Comparison of ENCODE assay signal across 1 cellular context in genomic region chr21:44885615-44886014, GRCh38.
TF ChIP-seq lines count a peak whose summit lies in the region.

No MANE protein-coding gene starts in this region.

TF ChIP-seq in liver, 16 proteins besides CTCF, POLR2A, EP300 and RAD21 (continued from another document):
- TF ChIP-seq REST (IDR thresholded peaks at IDR 0.05) (peak; percentile 67), FOXA1 (IDR thresholded peaks at IDR 0.05) (no peak), NR2F2 (IDR thresholded peaks at IDR 0.05) (no peak), HNF4A (conservative IDR thresholded peaks at IDR 0.05) (peak; percentile 55 to 77), TAF1 (conservative IDR thresholded peaks at IDR 0.05) (no peak)
TF ChIP-seq in liver: peak in this region for 7.
